Comparison of ENCODE assay signal across 1 cellular context in the genomic region with DNA sequence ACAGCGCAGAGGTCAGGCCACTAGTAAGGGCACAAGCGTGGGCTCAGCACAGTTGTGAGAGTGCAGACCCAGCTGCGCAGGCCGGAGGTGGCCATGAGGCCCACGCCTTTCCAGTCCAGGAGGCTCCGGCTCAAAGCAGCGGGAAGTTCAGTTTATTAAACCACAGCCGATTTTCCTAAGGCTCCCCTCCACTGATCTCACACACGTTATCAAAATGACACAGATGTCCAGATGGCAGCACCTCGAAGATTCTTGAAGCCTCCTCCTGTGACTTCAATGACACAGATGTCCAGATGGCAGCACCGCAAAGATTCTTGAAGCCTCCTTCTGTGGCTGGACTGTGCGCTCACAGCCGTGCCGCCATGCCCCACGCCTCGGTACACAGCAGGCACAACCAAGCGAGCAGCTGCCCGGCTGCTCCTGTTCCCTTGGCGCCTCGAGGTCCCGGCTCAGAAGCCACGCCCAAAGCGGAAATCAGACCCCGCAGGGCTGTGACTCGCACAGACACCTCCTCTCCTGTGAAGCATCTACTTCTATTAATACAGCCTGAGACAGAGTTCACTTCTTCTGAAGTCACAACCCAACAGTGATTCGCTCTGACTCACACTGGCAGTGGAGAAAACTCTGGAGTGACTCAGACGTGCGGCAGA.
A peak's percentile ranks its signal among the peaks of the same experiment; 100 is the strongest.
TF ChIP-seq lines count a peak whose summit lies in the region.

No MANE protein-coding gene starts in this region.

TF ChIP-seq in K562, 482 proteins besides CTCF, POLR2A, EP300 and RAD21 (continued from another document and continues in another):
- TF ChIP-seq, protein P1, sequence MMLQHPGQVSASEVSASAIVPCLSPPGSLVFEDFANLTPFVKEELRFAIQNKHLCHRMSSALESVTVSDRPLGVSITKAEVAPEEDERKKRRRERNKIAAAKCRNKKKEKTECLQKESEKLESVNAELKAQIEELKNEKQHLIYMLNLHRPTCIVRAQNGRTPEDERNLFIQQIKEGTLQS (IDR thresholded peaks at IDR 0.05), result peak; percentile 85
- TF ChIP-seq, protein P1 (CRISPR knock-in tag; conservative IDR thresholded peaks at IDR 0.05), result no peak
- no peak for TF ChIP-seq ZNF75A (CRISPR knock-in tag; IDR thresholded peaks at IDR 0.05)
- TF ChIP-seq CHD2 (IDR thresholded peaks at IDR 0.05; ENCODE audit: low read depth, low read length), result no peak
- no peak for TF ChIP-seq RBM14 (IDR thresholded peaks at IDR 0.05; ENCODE audit: borderline replicate concordance, insufficient read depth, low read depth, low read length)
- no peak for TF ChIP-seq ZBED1 (IDR thresholded peaks at IDR 0.05)
- peak; percentile 94 for TF ChIP-seq TCF3 (CRISPR knock-in tag; IDR thresholded peaks at IDR 0.05)
- TF ChIP-seq DMBX1 (CRISPR knock-in tag; IDR thresholded peaks at IDR 0.05; ENCODE audit: borderline replicate concordance), result peak; percentile 77
- no peak for TF ChIP-seq NR2C1 (IDR thresholded peaks at IDR 0.05)
- no peak for TF ChIP-seq NR2C1 (tag; IDR thresholded peaks at IDR 0.05)
- TF ChIP-seq, protein P2, sequence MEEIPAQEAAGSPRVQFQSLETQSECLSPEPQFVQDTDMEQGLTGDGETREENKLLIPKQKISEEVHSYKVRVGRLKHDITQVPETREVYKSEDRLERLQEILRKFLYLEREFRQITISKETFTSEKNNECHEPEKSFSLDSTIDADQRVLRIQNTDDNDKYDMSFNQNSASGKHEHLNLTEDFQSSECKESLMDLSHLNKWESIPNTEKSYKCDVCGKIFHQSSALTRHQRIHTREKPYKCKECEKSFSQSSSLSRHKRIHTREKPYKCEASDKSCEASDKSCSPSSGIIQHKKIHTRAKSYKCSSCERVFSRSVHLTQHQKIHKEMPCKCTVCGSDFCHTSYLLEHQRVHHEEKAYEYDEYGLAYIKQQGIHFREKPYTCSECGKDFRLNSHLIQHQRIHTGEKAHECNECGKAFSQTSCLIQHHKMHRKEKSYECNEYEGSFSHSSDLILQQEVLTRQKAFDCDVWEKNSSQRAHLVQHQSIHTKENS (CRISPR knock-in tag; IDR thresholded peaks at IDR 0.05), result no peak
- TF ChIP-seq, protein P3, sequence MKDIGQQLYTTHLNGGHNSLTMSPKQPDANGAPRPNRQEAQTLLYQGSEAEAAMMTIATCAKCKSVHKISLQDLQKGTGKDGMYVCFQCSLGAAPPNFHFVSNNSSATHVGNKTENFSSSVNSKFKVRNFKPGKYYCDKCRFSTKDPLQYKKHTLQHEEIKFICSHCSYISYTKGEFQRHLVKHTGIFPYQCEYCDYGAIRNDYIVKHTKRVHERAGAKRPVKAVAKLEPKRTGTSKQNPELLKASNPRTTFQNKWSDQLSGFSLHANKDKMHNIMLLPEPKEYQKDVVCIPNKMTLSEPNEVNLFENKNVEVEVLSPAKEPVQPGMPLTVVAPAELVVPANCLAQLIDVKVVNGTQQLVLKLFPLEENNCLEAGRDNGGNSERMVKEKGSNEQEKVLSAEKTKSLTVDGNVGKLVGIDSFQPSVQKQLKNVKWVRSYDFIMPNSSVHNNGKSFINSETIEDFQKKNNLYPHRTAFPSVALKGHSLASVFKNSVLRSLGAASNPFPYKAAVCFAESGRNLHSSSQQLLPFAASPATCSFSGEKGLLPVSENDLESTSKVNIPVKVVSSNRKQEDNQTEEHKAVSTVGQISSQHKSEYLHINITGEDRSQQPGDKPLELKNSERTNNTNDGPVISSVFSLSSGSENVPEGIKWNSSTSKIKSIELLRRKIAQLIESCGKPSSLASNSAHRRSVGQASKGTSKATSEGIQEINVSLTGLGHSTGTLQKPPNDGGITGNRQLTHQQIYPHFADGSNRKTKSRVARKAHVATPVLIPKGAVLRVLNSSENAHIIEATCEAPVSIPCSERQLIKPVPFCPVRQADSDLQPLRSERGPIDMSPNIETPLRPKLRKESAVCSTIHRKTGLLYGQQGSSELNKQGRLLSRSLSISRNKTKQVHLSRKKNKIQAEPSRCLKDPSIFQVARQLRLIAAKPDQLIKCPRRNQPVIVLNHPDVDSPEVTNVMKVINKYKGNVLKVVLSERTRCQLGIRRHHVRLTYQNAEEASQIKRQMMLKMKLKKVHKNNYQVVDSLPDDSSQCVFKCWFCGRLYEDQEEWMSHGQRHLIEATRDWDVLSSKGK (CRISPR knock-in tag; IDR thresholded peaks at IDR 0.05), result no peak
- TF ChIP-seq ETV5 (CRISPR knock-in tag; IDR thresholded peaks at IDR 0.05; ENCODE audit: low read depth), result peak; percentile 38; the same call in 1 of the 2 replicates
- peak; percentile 93 for TF ChIP-seq KLF16 (IDR thresholded peaks at IDR 0.05)
- TF ChIP-seq, protein P4, sequence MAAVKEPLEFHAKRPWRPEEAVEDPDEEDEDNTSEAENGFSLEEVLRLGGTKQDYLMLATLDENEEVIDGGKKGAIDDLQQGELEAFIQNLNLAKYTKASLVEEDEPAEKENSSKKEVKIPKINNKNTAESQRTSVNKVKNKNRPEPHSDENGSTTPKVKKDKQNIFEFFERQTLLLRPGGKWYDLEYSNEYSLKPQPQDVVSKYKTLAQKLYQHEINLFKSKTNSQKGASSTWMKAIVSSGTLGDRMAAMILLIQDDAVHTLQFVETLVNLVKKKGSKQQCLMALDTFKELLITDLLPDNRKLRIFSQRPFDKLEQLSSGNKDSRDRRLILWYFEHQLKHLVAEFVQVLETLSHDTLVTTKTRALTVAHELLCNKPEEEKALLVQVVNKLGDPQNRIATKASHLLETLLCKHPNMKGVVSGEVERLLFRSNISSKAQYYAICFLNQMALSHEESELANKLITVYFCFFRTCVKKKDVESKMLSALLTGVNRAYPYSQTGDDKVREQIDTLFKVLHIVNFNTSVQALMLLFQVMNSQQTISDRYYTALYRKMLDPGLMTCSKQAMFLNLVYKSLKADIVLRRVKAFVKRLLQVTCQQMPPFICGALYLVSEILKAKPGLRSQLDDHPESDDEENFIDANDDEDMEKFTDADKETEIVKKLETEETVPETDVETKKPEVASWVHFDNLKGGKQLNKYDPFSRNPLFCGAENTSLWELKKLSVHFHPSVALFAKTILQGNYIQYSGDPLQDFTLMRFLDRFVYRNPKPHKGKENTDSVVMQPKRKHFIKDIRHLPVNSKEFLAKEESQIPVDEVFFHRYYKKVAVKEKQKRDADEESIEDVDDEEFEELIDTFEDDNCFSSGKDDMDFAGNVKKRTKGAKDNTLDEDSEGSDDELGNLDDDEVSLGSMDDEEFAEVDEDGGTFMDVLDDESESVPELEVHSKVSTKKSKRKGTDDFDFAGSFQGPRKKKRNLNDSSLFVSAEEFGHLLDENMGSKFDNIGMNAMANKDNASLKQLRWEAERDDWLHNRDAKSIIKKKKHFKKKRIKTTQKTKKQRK (IDR thresholded peaks at IDR 0.05; ENCODE audit: borderline replicate concordance, low read depth, low read length), result no peak
- TF ChIP-seq C11orf30 (IDR thresholded peaks at IDR 0.05; ENCODE audit: low read depth), result no peak
- TF ChIP-seq ZNF785 (CRISPR knock-in tag; IDR thresholded peaks at IDR 0.05), result no peak
- TF ChIP-seq, protein P5, sequence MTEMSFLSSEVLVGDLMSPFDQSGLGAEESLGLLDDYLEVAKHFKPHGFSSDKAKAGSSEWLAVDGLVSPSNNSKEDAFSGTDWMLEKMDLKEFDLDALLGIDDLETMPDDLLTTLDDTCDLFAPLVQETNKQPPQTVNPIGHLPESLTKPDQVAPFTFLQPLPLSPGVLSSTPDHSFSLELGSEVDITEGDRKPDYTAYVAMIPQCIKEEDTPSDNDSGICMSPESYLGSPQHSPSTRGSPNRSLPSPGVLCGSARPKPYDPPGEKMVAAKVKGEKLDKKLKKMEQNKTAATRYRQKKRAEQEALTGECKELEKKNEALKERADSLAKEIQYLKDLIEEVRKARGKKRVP (CRISPR knock-in tag; IDR thresholded peaks at IDR 0.05), result no peak
- TF ChIP-seq, protein P6, sequence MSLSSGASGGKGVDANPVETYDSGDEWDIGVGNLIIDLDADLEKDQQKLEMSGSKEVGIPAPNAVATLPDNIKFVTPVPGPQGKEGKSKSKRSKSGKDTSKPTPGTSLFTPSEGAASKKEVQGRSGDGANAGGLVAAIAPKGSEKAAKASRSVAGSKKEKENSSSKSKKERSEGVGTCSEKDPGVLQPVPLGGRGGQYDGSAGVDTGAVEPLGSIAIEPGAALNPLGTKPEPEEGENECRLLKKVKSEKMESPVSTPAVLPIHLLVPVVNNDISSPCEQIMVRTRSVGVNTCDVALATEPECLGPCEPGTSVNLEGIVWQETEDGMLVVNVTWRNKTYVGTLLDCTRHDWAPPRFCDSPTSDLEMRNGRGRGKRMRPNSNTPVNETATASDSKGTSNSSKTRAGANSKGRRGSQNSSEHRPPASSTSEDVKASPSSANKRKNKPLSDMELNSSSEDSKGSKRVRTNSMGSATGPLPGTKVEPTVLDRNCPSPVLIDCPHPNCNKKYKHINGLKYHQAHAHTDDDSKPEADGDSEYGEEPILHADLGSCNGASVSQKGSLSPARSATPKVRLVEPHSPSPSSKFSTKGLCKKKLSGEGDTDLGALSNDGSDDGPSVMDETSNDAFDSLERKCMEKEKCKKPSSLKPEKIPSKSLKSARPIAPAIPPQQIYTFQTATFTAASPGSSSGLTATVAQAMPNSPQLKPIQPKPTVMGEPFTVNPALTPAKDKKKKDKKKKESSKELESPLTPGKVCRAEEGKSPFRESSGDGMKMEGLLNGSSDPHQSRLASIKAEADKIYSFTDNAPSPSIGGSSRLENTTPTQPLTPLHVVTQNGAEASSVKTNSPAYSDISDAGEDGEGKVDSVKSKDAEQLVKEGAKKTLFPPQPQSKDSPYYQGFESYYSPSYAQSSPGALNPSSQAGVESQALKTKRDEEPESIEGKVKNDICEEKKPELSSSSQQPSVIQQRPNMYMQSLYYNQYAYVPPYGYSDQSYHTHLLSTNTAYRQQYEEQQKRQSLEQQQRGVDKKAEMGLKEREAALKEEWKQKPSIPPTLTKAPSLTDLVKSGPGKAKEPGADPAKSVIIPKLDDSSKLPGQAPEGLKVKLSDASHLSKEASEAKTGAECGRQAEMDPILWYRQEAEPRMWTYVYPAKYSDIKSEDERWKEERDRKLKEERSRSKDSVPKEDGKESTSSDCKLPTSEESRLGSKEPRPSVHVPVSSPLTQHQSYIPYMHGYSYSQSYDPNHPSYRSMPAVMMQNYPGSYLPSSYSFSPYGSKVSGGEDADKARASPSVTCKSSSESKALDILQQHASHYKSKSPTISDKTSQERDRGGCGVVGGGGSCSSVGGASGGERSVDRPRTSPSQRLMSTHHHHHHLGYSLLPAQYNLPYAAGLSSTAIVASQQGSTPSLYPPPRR (CRISPR knock-in tag; IDR thresholded peaks at IDR 0.05; ENCODE audit: borderline replicate concordance), result no peak
- TF ChIP-seq, protein P7, sequence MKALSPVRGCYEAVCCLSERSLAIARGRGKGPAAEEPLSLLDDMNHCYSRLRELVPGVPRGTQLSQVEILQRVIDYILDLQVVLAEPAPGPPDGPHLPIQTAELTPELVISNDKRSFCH (CRISPR knock-in tag; IDR thresholded peaks at IDR 0.05), result no peak
- TF ChIP-seq, protein P7 (tag; IDR thresholded peaks at IDR 0.05), result peak; percentile 77; the same call in 1 of the 2 replicates
- TF ChIP-seq FOXA1 (IDR thresholded peaks at IDR 0.05; ENCODE audit: borderline replicate concordance), result no peak
- TF ChIP-seq U2AF2 (optimal IDR thresholded peaks at IDR 0.05; ENCODE audit: low read depth, low read length), result no peak
- TF ChIP-seq, protein P8, sequence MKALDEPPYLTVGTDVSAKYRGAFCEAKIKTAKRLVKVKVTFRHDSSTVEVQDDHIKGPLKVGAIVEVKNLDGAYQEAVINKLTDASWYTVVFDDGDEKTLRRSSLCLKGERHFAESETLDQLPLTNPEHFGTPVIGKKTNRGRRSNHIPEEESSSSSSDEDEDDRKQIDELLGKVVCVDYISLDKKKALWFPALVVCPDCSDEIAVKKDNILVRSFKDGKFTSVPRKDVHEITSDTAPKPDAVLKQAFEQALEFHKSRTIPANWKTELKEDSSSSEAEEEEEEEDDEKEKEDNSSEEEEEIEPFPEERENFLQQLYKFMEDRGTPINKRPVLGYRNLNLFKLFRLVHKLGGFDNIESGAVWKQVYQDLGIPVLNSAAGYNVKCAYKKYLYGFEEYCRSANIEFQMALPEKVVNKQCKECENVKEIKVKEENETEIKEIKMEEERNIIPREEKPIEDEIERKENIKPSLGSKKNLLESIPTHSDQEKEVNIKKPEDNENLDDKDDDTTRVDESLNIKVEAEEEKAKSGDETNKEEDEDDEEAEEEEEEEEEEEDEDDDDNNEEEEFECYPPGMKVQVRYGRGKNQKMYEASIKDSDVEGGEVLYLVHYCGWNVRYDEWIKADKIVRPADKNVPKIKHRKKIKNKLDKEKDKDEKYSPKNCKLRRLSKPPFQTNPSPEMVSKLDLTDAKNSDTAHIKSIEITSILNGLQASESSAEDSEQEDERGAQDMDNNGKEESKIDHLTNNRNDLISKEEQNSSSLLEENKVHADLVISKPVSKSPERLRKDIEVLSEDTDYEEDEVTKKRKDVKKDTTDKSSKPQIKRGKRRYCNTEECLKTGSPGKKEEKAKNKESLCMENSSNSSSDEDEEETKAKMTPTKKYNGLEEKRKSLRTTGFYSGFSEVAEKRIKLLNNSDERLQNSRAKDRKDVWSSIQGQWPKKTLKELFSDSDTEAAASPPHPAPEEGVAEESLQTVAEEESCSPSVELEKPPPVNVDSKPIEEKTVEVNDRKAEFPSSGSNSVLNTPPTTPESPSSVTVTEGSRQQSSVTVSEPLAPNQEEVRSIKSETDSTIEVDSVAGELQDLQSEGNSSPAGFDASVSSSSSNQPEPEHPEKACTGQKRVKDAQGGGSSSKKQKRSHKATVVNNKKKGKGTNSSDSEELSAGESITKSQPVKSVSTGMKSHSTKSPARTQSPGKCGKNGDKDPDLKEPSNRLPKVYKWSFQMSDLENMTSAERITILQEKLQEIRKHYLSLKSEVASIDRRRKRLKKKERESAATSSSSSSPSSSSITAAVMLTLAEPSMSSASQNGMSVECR (CRISPR knock-in tag; IDR thresholded peaks at IDR 0.05), result no peak
- no peak for TF ChIP-seq NFRKB (IDR thresholded peaks at IDR 0.05; ENCODE audit: low read depth)
- TF ChIP-seq, protein P9, sequence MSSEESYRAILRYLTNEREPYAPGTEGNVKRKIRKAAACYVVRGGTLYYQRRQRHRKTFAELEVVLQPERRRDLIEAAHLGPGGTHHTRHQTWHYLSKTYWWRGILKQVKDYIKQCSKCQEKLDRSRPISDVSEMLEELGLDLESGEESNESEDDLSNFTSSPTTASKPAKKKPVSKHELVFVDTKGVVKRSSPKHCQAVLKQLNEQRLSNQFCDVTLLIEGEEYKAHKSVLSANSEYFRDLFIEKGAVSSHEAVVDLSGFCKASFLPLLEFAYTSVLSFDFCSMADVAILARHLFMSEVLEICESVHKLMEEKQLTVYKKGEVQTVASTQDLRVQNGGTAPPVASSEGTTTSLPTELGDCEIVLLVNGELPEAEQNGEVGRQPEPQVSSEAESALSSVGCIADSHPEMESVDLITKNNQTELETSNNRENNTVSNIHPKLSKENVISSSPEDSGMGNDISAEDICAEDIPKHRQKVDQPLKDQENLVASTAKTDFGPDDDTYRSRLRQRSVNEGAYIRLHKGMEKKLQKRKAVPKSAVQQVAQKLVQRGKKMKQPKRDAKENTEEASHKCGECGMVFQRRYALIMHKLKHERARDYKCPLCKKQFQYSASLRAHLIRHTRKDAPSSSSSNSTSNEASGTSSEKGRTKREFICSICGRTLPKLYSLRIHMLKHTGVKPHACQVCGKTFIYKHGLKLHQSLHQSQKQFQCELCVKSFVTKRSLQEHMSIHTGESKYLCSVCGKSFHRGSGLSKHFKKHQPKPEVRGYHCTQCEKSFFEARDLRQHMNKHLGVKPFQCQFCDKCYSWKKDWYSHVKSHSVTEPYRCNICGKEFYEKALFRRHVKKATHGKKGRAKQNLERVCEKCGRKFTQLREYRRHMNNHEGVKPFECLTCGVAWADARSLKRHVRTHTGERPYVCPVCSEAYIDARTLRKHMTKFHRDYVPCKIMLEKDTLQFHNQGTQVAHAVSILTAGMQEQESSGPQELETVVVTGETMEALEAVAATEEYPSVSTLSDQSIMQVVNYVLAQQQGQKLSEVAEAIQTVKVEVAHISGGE (CRISPR knock-in tag; IDR thresholded peaks at IDR 0.05), result peak in 1 of 3 experiments; percentile 69; a peak in 2 of 6 replicates
- TF ChIP-seq MCM5 (IDR thresholded peaks at IDR 0.05; ENCODE audit: low read depth), result no peak
- TF ChIP-seq PURB (CRISPR knock-in tag; IDR thresholded peaks at IDR 0.05; ENCODE audit: low read depth), result no peak
